In genomic region chr1:22450421-22451021, GRCh38 we compare ENCODE assay signal across 1 cellular context.
TF ChIP-seq lines count a peak whose summit lies in the region.

No MANE protein-coding gene starts in this region.

TF ChIP-seq in HepG2, 621 proteins besides CTCF, POLR2A, EP300 and RAD21 (continued from another document and continues in another):
- TF ChIP-seq SAFB2 (CRISPR knock-in tag; IDR thresholded peaks at IDR 0.05; ENCODE audit: borderline replicate concordance, low read depth) (no peak), ETV5 (CRISPR knock-in tag; IDR thresholded peaks at IDR 0.05; ENCODE audit: borderline replicate concordance) (peak; percentile 14; the same call in 1 of the 2 replicates), PAXIP1 (CRISPR knock-in tag; conservative IDR thresholded peaks at IDR 0.05) (peak; percentile 73; the same call in 1 of the 2 replicates), ZNF44 (CRISPR knock-in tag; IDR thresholded peaks at IDR 0.05) (no peak), SP1 (IDR thresholded peaks at IDR 0.05) (no peak), SP1 (CRISPR knock-in tag; IDR thresholded peaks at IDR 0.05) (no peak; the same call in 1 of the 2 replicates), ZBTB43 (CRISPR knock-in tag; conservative IDR thresholded peaks at IDR 0.05) (no peak; the same call in 1 of the 2 replicates), PCBP1 (IDR thresholded peaks at IDR 0.05; ENCODE audit: borderline replicate concordance, low read depth, low read length) (no peak), ZFP41 (CRISPR knock-in tag; IDR thresholded peaks at IDR 0.05; ENCODE audit: borderline replicate concordance) (no peak), PREB (CRISPR knock-in tag; IDR thresholded peaks at IDR 0.05) (no peak), NFAT5 (CRISPR knock-in tag; IDR thresholded peaks at IDR 0.05) (no peak), HNRNPUL1 (IDR thresholded peaks at IDR 0.05; ENCODE audit: low read depth, low read length) (no peak), ZBTB26 (CRISPR knock-in tag; IDR thresholded peaks at IDR 0.05; ENCODE audit: borderline replicate concordance) (no peak), RARA (CRISPR knock-in tag; IDR thresholded peaks at IDR 0.05) (peak; percentile 66; the same call in 1 of the 2 replicates), JARID2 (CRISPR knock-in tag; IDR thresholded peaks at IDR 0.05; ENCODE audit: insufficient replicate concordance) (no peak), SALL2 (CRISPR knock-in tag; IDR thresholded peaks at IDR 0.05) (no peak), ZBTB3 (CRISPR knock-in tag; IDR thresholded peaks at IDR 0.05; ENCODE audit: borderline replicate concordance, low read depth) (no peak), NFKBIZ (CRISPR knock-in tag; IDR thresholded peaks at IDR 0.05) (no peak), ZBTB25 (CRISPR knock-in tag; IDR thresholded peaks at IDR 0.05) (no peak), ZNF782 (CRISPR knock-in tag; IDR thresholded peaks at IDR 0.05; ENCODE audit: borderline replicate concordance) (no peak), SYNCRIP (IDR thresholded peaks at IDR 0.05; ENCODE audit: insufficient read depth, low read depth, low read length) (no peak), ZMYM4 (CRISPR knock-in tag; IDR thresholded peaks at IDR 0.05) (0 out of 2 replicates have a peak, but pooled peaks have one; percentile 39), KAT7 (CRISPR knock-in tag; IDR thresholded peaks at IDR 0.05; ENCODE audit: borderline replicate concordance) (no peak), TMF1 (CRISPR knock-in tag; IDR thresholded peaks at IDR 0.05; ENCODE audit: low read depth) (no peak), REXO4 (CRISPR knock-in tag; IDR thresholded peaks at IDR 0.05; ENCODE audit: borderline replicate concordance) (no peak), ZNF496 (CRISPR knock-in tag; IDR thresholded peaks at IDR 0.05; ENCODE audit: insufficient replicate concordance) (no peak), HOXA7 (CRISPR knock-in tag; IDR thresholded peaks at IDR 0.05) (no peak), GATAD1 (CRISPR knock-in tag; IDR thresholded peaks at IDR 0.05) (peak; percentile 58), PRDM15 (CRISPR knock-in tag; IDR thresholded peaks at IDR 0.05) (no peak), MYNN (CRISPR knock-in tag; IDR thresholded peaks at IDR 0.05; ENCODE audit: low read depth) (no peak), ZNF607 (CRISPR knock-in tag; IDR thresholded peaks at IDR 0.05; ENCODE audit: borderline replicate concordance) (no peak), PAX8 (CRISPR knock-in tag; IDR thresholded peaks at IDR 0.05; ENCODE audit: borderline replicate concordance) (no peak), CHD4 (IDR thresholded peaks at IDR 0.05; ENCODE audit: borderline replicate concordance, low read length) (peak; percentile 22; the same call in 1 of the 2 replicates), NR2F6 (IDR thresholded peaks at IDR 0.05) (peak; percentile 23; the same call in 1 of the 2 replicates), NR2F6 (CRISPR knock-in tag; IDR thresholded peaks at IDR 0.05) (peak; percentile 45; the same call in 1 of the 2 replicates), PBX2 (CRISPR knock-in tag; IDR thresholded peaks at IDR 0.05) (no peak), CBX5 (CRISPR knock-in tag; IDR thresholded peaks at IDR 0.05; ENCODE audit: borderline replicate concordance) (no peak), ZNF501 (CRISPR knock-in tag; IDR thresholded peaks at IDR 0.05) (no peak), ZNF660 (CRISPR knock-in tag; IDR thresholded peaks at IDR 0.05; ENCODE audit: borderline replicate concordance, low read depth) (no peak), ZNF670 (CRISPR knock-in tag; IDR thresholded peaks at IDR 0.05; ENCODE audit: borderline replicate concordance) (no peak), USF2 (IDR thresholded peaks at IDR 0.05; ENCODE audit: low read depth, low read length) (no peak), USF2 (CRISPR knock-in tag; IDR thresholded peaks at IDR 0.05; ENCODE audit: borderline replicate concordance) (no peak), SMC3 (IDR thresholded peaks at IDR 0.05; ENCODE audit: low read length) (no peak)
